In genomic region chr11:22466809-22467208, GRCh38 we compare ENCODE assay signal across 14 cellular contexts.
DNase-seq lines count a peak whose midpoint lies in the region; ATAC-seq and TF ChIP-seq lines count a peak whose summit lies in the region.
"Had no signal": no experiment of that assay in that cellular context is flagged by ENCODE, and none has a peak within 500 bp of the region (broad histone marks: within the 10 kb centered on the region; RNA-seq: fewer than 3 reads in every experiment).

No MANE protein-coding gene starts in this region.

- ATAC-seq in RWPE2 (ENCODE audit: low read depth): peak; percentile 96
- ATAC-seq in natural killer cell treated with Interleukin-12 subunit alpha and Interleukin-12 subunit beta and Interleukin-15 and Interleukin-18, amount 100 ng/mL, for 72 hours: no peak
- ATAC-seq: CD8-positive, alpha-beta T cell; pancreas had no signal

- no peaks in the 10 kb centered on the region for H3K79me2 ChIP-seq in osteoblast (ENCODE audit: insufficient read depth, low read length)

- H3K9me3 ChIP-seq in RWPE2 (ENCODE audit: severe bottlenecking) (no peaks in the 10 kb centered on the region), osteoblast (ENCODE audit: low read depth, low read length) (no peaks in the 10 kb centered on the region)
- H3K9me3 ChIP-seq: pancreas had no signal

- no peak overlapping the region for H3K4me3 Mint-ChIP-seq in natural killer cell treated with Interleukin-12 subunit alpha and Interleukin-12 subunit beta and Interleukin-15 and Interleukin-18, amount 100 ng/mL, for 72 hours
- H3K4me3 Mint-ChIP-seq: CD8-positive, alpha-beta T cell had no signal

- H3K36me3 ChIP-seq in RWPE2 (ENCODE audit: low read depth) (no peaks in the 10 kb centered on the region), osteoblast (ENCODE audit: insufficient read depth, low read length) (no peaks in the 10 kb centered on the region)
- H3K36me3 ChIP-seq: pancreas had no signal

- no peaks in the 10 kb centered on the region for H4K20me1 ChIP-seq in osteoblast (ENCODE audit: insufficient read depth, low read length)

- H3K27ac ChIP-seq in RWPE2 (ENCODE audit: poor library complexity, severe bottlenecking) (peak overlapping the region; percentile 92), osteoblast (ENCODE audit: low read depth, low read length) (peak overlapping the region; percentile 47)
- H3K27ac ChIP-seq: coronary artery, pancreas had no signal

- TF ChIP-seq CTCF in RWPE2 (IDR thresholded peaks at IDR 0.05; ENCODE audit: poor library complexity, severe bottlenecking) (no peak), osteoblast (IDR thresholded peaks at IDR 0.05; ENCODE audit: extremely low read depth, low read depth, low read length) (no peak)

- H2AFZ ChIP-seq in osteoblast (ENCODE audit: low read length): no peak overlapping the region

- H3K27me3 ChIP-seq in RWPE2 (ENCODE audit: insufficient read depth, poor library complexity, severe bottlenecking) (no peaks in the 10 kb centered on the region), osteoblast (ENCODE audit: insufficient read depth, low read length) (no peaks in the 10 kb centered on the region)
- H3K27me3 ChIP-seq: pancreas had no signal

- H3K4me1 Mint-ChIP-seq in natural killer cell treated with Interleukin-12 subunit alpha and Interleukin-12 subunit beta and Interleukin-15 and Interleukin-18, amount 100 ng/mL, for 72 hours (ENCODE audit: low read depth in 2 of 2): no peaks in the 10 kb centered on the region

- no peaks in the 10 kb centered on the region for H3K36me3 Mint-ChIP-seq in natural killer cell treated with Interleukin-12 subunit alpha and Interleukin-12 subunit beta and Interleukin-15 and Interleukin-18, amount 100 ng/mL, for 72 hours
- H3K36me3 Mint-ChIP-seq: CD8-positive, alpha-beta T cell had no signal

- H3K4me3 ChIP-seq in RWPE2 (ENCODE audit: severe bottlenecking) (no peak overlapping the region), osteoblast (ENCODE audit: insufficient read depth, low read length) (no peak overlapping the region)
- H3K4me3 ChIP-seq: coronary artery, pancreas had no signal

- peak; percentile 47 for DNase-seq in EH (ENCODE audit: low read depth)
- DNase-seq in RWPE2 (ENCODE audit: low spot score): peak; percentile 93
- DNase-seq in fibroblast of gingiva (ENCODE audit: low read depth): peak; percentile 80
- peak; percentile 38 for DNase-seq in osteoblast (ENCODE audit: insufficient read length, low spot score, missing footprints)
- DNase-seq in natural killer cell treated with Interleukin-12 subunit alpha and Interleukin-12 subunit beta and Interleukin-15 and Interleukin-18, amount 100 ng/mL, for 72 hours (ENCODE audit: low spot score): no peak
- no peak for DNase-seq in NCI-H2029 (lab: John Stamatoyannopoulos, UW)
- DNase-seq in NCI-H1436 (lab: John Stamatoyannopoulos, UW): no peak
- DNase-seq in activated CD4-positive, alpha-beta T cell treated with anti-CD3 and anti-CD28 coated beads, Interleukin-2, amount 50 U/mL, for 4 hours: no peak
- DNase-seq: CD8-positive, alpha-beta T cell; NCI-H1694 treated with DMSO at 0.1 percent for 48 hours; pancreas; stimulated activated CD4-positive, alpha-beta T cell treated with anti-CD3 and anti-CD28 coated beads, Interleukin-2, amount 100 ng/mL, for 48 hours; stimulated activated naive CD4-positive, alpha-beta T cell treated with Interleukin-2 at 50 U/mL for 16 hours had no signal

- H3K27me3 Mint-ChIP-seq in natural killer cell treated with Interleukin-12 subunit alpha and Interleukin-12 subunit beta and Interleukin-15 and Interleukin-18, amount 100 ng/mL, for 72 hours: peaks cover 0 to 5% of the 10 kb centered on the region in 2 donors

- peaks cover 8% of the 10 kb centered on the region for H3K9me3 Mint-ChIP-seq in natural killer cell treated with Interleukin-12 subunit alpha and Interleukin-12 subunit beta and Interleukin-15 and Interleukin-18, amount 100 ng/mL, for 72 hours
- H3K9me3 Mint-ChIP-seq: CD8-positive, alpha-beta T cell had no signal

- no peak overlapping the region for H3K27ac Mint-ChIP-seq in natural killer cell treated with Interleukin-12 subunit alpha and Interleukin-12 subunit beta and Interleukin-15 and Interleukin-18, amount 100 ng/mL, for 72 hours
- H3K27ac Mint-ChIP-seq: CD8-positive, alpha-beta T cell had no signal

- H3K4me2 ChIP-seq in osteoblast (ENCODE audit: insufficient read depth, low read length): no peak overlapping the region

- peaks cover 26% of the 10 kb centered on the region for H3K4me1 ChIP-seq in RWPE2 (ENCODE audit: insufficient read depth, poor library complexity, severe bottlenecking)
- H3K4me1 ChIP-seq in osteoblast (ENCODE audit: insufficient read depth, low read length): no peaks in the 10 kb centered on the region
- H3K4me1 ChIP-seq: pancreas had no signal

Comparison
In these comparisons a context has a peak if more than half of its experiments do, and no peak if none do; other contexts are left out.
1. DNase-seq: peak in EH (single experiment), RWPE2 (single experiment), fibroblast of gingiva (single experiment) and osteoblast (single experiment); none in natural killer cell treated with Interleukin-12 subunit alpha and Interleukin-12 subunit beta and Interleukin-15 and Interleukin-18, amount 100 ng/mL, for 72 hours (single experiment), NCI-H2029 (single experiment), NCI-H1436 (single experiment) and activated CD4-positive, alpha-beta T cell treated with anti-CD3 and anti-CD28 coated beads, Interleukin-2, amount 50 U/mL, for 4 hours (0 of 2).